ENCODE assay signal across 9 cellular contexts in the genomic region with DNA sequence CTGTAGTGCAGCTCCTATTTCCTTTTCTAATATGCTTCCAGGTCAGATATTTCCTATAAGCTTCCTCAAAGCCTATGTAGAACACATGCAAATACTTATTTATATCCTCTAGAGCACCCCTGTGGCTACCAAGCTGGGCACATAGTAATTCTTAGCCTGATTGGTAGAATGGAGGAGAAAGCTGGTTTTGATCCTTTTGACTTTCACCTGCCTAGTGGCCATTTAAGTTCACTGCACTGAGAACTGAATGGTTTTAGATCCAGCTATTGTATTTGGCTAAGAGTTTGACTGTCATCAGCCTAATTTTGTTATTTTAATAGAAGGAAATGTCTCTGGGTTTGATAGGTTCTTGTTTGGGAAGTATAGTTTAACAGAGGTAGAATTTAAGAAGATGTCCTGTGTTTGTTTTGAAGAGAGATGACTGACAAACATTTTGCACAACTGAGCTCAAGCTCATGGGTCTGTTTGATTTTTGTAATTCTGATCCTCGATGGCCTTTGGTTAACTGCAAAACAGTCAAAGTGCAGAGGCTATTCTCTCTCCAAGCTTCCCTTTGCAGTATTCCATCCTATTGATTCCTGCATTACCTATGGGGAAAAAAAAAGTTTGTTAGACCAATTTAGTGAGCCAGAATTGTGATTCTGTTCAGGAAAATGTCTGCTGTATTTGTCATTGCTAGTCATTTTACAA.
DNase-seq lines count a peak whose midpoint lies in the region; ATAC-seq, FAIRE-seq and TF ChIP-seq lines count a peak whose summit lies in the region.
"Had no signal": no experiment of that assay in that cellular context is flagged by ENCODE, and none has a peak within 500 bp of the region (broad histone marks: within the 10 kb centered on the region; RNA-seq: fewer than 3 reads in every experiment).

No MANE protein-coding gene starts in this region.

- no peak overlapping the region for H3K4me3 ChIP-seq in HepG2 (replicated peaks in 1 of 3; ENCODE audit: insufficient read depth in 1 of 3, low read depth in 2 of 3, low read length in 3 of 3)

- no peaks in the 10 kb centered on the region for H3K9me3 Mint-ChIP-seq in activated CD4-positive, alpha-beta T cell treated with anti-CD3 and anti-CD28 coated beads, Interleukin-2, amount 10 ng/mL, durations not matched to agents 24 days and 14 days

- no peak overlapping the region for H3K27ac Mint-ChIP-seq in activated CD4-positive, alpha-beta T cell treated with anti-CD3 and anti-CD28 coated beads, Interleukin-2, amount 10 ng/mL, durations not matched to agents 24 days and 14 days

- no peak overlapping the region for H3K9ac ChIP-seq in HepG2 (ENCODE audit: insufficient read depth, low read depth, low read length)

- CTCF ChIA-PET in HepG2 (lab: Yijun Ruan, JAX; ENCODE audit: low intra/inter-chr PET ratio, low total read pairs) = no interaction called here

- peaks cover 2% of the 10 kb centered on the region for H3K27me3 Mint-ChIP-seq in activated CD4-positive, alpha-beta T cell treated with anti-CD3 and anti-CD28 coated beads, Interleukin-2, amount 10 ng/mL, durations not matched to agents 24 days and 14 days

- no peak for FAIRE-seq in HepG2 (lab: Jason Lieb, UNC)

- DNase-seq in HepG2 (ENCODE audit: low spot score) (no peak), mesenteric fat pad (ENCODE audit: low spot score) (no peak)
- no peak for DNase-seq in activated T-cell treated with anti-CD3 and anti-CD28 coated beads, Interleukin-2, amount 50 U/mL, for 48 hours
- DNase-seq in activated CD4-positive, alpha-beta T cell treated with anti-CD3 and anti-CD28 coated beads, Interleukin-2, amount 10 ng/mL, durations not matched to agents 24 days and 14 days = no peak
- DNase-seq: NCI-H510A had no signal

- no peak overlapping the region for H3K4me2 ChIP-seq in HepG2 (ENCODE audit: low read depth, low read length)

- H3K79me2 ChIP-seq in HepG2 (ENCODE audit: insufficient read depth, low read length) = no peaks in the 10 kb centered on the region

- H3K27ac ChIP-seq in HepG2 (ENCODE audit: extremely low read length, insufficient read depth, low read length) = no peak overlapping the region

- no TSS peak for BruUV-seq in HepG2 (replicated peaks; lab: Mats Ljungman, UMichigan)

- H2AFZ ChIP-seq in HepG2 (ENCODE audit: low read length) = no peak overlapping the region

- H3K9me3 ChIP-seq in HepG2 (ENCODE audit: low read length) = no peaks in the 10 kb centered on the region

- no peaks in the 10 kb centered on the region for H3K4me1 ChIP-seq in HepG2 (ENCODE audit: insufficient read depth, low read length)

- H3K4me3 Mint-ChIP-seq in activated CD4-positive, alpha-beta T cell treated with anti-CD3 and anti-CD28 coated beads, Interleukin-2, amount 10 ng/mL, durations not matched to agents 24 days and 14 days = no peak overlapping the region

- peak; percentile 42; the same call in 2 of the 3 replicates for TF ChIP-seq CTCF in GM12872 (IDR thresholded peaks at IDR 0.05; ENCODE audit: insufficient read depth, low read depth, low read length)
- TF ChIP-seq CTCF in HepG2 (CRISPR knock-in tag; IDR thresholded peaks at IDR 0.05) = no peak

- intact Hi-C loops in HepG2 (cut with micrococcal nuclease; ENCODE audit: unreplicated experiment) = no loop called here
- intact Hi-C loops in activated CD4-positive, alpha-beta T cell treated with anti-CD3 and anti-CD28 coated beads, Interleukin-2, amount 10 ng/mL, durations not matched to agents 24 days and 14 days (cut with micrococcal nuclease) = no loop called here

- in situ Hi-C loops in HepG2 (cut with HindIII; ENCODE audit: extremely low pct_ligation_motif_present, low pct_unique_long_range_greater_than_20kb) = loop anchor here (10.0 to 25.0 kb wide), 2 partner anchors 360 to 772 kb away; no protein-coding TSS in a partner anchor

- no peaks in the 10 kb centered on the region for H3K4me1 Mint-ChIP-seq in activated CD4-positive, alpha-beta T cell treated with anti-CD3 and anti-CD28 coated beads, Interleukin-2, amount 10 ng/mL, durations not matched to agents 24 days and 14 days

- TF ChIP-seq POLR2A in HepG2 (IDR thresholded peaks at IDR 0.05; ENCODE audit: insufficient read depth in 1 of 2, low read depth in 2 of 2, low read length in 2 of 2) = no peak

- POLR2A ChIA-PET in HepG2 (lab: Yijun Ruan, JAX) = no interaction called here

- TF ChIP-seq RAD21 in HepG2 (CRISPR knock-in tag; IDR thresholded peaks at IDR 0.05) = no peak

- ATAC-seq in HG02610 (IDR thresholded peaks at IDR 0.05; ENCODE audit: unreplicated experiment) (peak; percentile 42), SK-N-SH treated with all-trans-retinoic acid at 6 μM for 48 hours (0 out of 3 replicates have a peak, but pooled peaks have one; percentile 22), HepG2 (peak; percentile 54), HG03097 (IDR thresholded peaks at IDR 0.05; ENCODE audit: low FRiP score, unreplicated experiment) (no peak)

- WGBS in HepG2 (ENCODE audit: low lambda C conversion rate) = 0% methylated on average over 1 of the region's 1 CpG

- no peak for TF ChIP-seq EP300 in HepG2 (IDR thresholded peaks at IDR 0.05; ENCODE audit: low read depth in 2 of 2, low read length in 2 of 2)
- TF ChIP-seq EP300 in HepG2 (CRISPR knock-in tag; IDR thresholded peaks at IDR 0.05; ENCODE audit: borderline replicate concordance) = no peak

- H3K36me3 ChIP-seq in HepG2 (replicated peaks in 1 of 2; ENCODE audit: control insufficient read depth in 1 of 2, insufficient read depth in 2 of 2, low read length in 2 of 2) = no peaks in the 10 kb centered on the region

- no peaks in the 10 kb centered on the region for H3K36me3 Mint-ChIP-seq in activated CD4-positive, alpha-beta T cell treated with anti-CD3 and anti-CD28 coated beads, Interleukin-2, amount 10 ng/mL, durations not matched to agents 24 days and 14 days (ENCODE audit: low read depth)

- no peaks in the 10 kb centered on the region for H4K20me1 ChIP-seq in HepG2 (ENCODE audit: insufficient read depth, low read length)

- no peaks in the 10 kb centered on the region for H3K27me3 ChIP-seq in HepG2 (ENCODE audit: control insufficient read depth in 1 of 2, insufficient read depth in 2 of 2, low read length in 2 of 2)

TF ChIP-seq in SK-N-SH treated with all-trans-retinoic acid at 6 μM for 48 hours, 23 proteins besides CTCF, POLR2A, EP300 and RAD21:
- TF ChIP-seq GLIS3 (CRISPR knock-in tag; IDR thresholded peaks at IDR 0.05) (no peak), PPARA (CRISPR knock-in tag; IDR thresholded peaks at IDR 0.05; ENCODE audit: borderline replicate concordance) (no peak), RARB (CRISPR knock-in tag; IDR thresholded peaks at IDR 0.05) (no peak)

TF ChIP-seq in HepG2, 621 proteins besides CTCF, POLR2A, EP300 and RAD21 (continues in another document):
- TF ChIP-seq BORCS8-MEF2B (CRISPR knock-in tag; IDR thresholded peaks at IDR 0.05) (no peak), ZNF75D (CRISPR knock-in tag; IDR thresholded peaks at IDR 0.05; ENCODE audit: borderline replicate concordance) (no peak), NFAT5 (CRISPR knock-in tag; IDR thresholded peaks at IDR 0.05) (no peak), ZNF570 (CRISPR knock-in tag; IDR thresholded peaks at IDR 0.05; ENCODE audit: borderline replicate concordance) (no peak), ZNF879 (CRISPR knock-in tag; IDR thresholded peaks at IDR 0.05) (no peak), AHR (CRISPR knock-in tag; IDR thresholded peaks at IDR 0.05) (no peak), SALL2 (CRISPR knock-in tag; IDR thresholded peaks at IDR 0.05) (no peak)
- TF ChIP-seq, protein P1, sequence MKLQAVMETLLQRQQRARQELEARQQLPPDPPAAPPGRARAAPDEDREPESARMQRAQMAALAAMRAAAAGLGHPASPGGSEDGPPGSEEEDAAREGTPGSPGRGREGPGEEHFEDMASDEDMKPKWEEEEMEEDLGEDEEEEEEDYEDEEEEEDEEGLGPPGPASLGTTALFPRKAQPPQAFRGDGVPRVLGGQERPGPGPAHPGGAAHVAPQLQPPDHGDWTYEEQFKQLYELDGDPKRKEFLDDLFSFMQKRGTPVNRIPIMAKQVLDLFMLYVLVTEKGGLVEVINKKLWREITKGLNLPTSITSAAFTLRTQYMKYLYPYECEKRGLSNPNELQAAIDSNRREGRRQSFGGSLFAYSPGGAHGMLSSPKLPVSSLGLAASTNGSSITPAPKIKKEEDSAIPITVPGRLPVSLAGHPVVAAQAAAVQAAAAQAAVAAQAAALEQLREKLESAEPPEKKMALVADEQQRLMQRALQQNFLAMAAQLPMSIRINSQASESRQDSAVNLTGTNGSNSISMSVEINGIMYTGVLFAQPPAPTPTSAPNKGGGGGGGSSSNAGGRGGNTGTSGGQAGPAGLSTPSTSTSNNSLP (IDR thresholded peaks at IDR 0.05; ENCODE audit: low read depth, low read length) = no peak
